24 cellular contexts compared by ENCODE assay signal in the genomic region with DNA sequence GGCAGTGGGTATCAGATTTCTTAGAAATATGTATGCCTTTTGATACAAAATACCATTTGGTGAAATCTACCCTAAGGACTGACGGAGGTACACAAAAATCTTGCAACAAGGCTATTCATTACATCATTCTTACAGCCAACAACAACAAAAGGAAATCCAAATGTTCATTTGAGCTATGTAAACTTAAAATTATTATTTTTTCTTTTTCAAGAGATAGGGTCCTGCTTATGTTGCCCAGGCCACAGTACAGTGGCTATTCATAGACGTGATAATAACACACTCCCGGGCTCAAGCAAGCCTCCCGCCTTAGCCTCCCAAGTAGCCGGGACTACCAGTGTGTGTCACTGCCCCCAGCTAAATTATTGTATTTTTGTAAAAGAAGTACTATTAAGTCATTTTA.
"Had no signal": no experiment of that assay in that cellular context is flagged by ENCODE, and none has a peak within 500 bp of the region (broad histone marks: within the 10 kb centered on the region; RNA-seq: fewer than 3 reads in every experiment).

No MANE protein-coding gene starts in this region.

- H3K4me3 ChIP-seq: breast epithelium, esophagus squamous epithelium, left ventricle myocardium inferior, mucosa of descending colon, right atrium auricular region, stomach, tibial nerve had no signal

- DNase-seq: activated CD4-positive, alpha-beta T cell treated with anti-CD3 and anti-CD28 coated beads for 4 hours; activated CD4-positive, alpha-beta T cell treated with anti-CD3 and anti-CD28 coated beads, Interleukin-2, amount 50 U/mL, for 4 hours; activated CD8-positive, alpha-beta memory T cell treated with anti-CD3 and anti-CD28 coated beads, Interleukin-2, amount 50 U/mL, for 48 hours; activated gamma-delta T cell; activated naive CD4-positive, alpha-beta T cell treated with anti-CD3 and anti-CD28 coated beads, Interleukin-2, amount 10 ng/mL, durations not matched to agents 7 days and 5 days; activated naive CD8-positive, alpha-beta T cell treated with anti-CD3 and anti-CD28 coated beads, Interleukin-2, amount 10 ng/mL, durations not matched to agents 7 days and 5 days; activated T-cell treated with anti-CD3 and anti-CD28 coated beads, Interleukin-2, amount 50 U/mL, for 24 hours; amniotic stem cell; endodermal cell; esophagus squamous epithelium; foreskin melanocyte; left ventricle myocardium inferior; mucosa of descending colon; stimulated activated CD4-positive, alpha-beta T cell treated with anti-CD3 and anti-CD28 coated beads, Interleukin-15, amount 100 ng/mL, for 24 hours; stimulated activated CD4-positive, alpha-beta T cell treated with anti-CD3 and anti-CD28 coated beads, Interleukin-2, amount 100 ng/mL, for 24 hours; stimulated activated naive B cell treated with anti-CD40 and anti-IgM and Interleukin-4, amounts not matched to agents 10 μg/mL and 1 μg/mL and 100 μg/mL, for 72 hours; stomach; SW 1271; T-helper 9 cell had no signal

- H3K9me3 ChIP-seq: breast epithelium, esophagus squamous epithelium, left ventricle myocardium inferior, mucosa of descending colon, right atrium auricular region, stomach, tibial nerve had no signal

- H3K27me3 ChIP-seq: breast epithelium, esophagus squamous epithelium, right atrium auricular region, stomach, tibial nerve had no signal

- H3K36me3 ChIP-seq: breast epithelium, esophagus squamous epithelium, left ventricle myocardium inferior, right atrium auricular region had no signal

- ATAC-seq: mucosa of descending colon; natural killer cell treated with Interleukin-12 subunit alpha and Interleukin-12 subunit beta and Interleukin-15 and Interleukin-18, amount 100 ng/mL, for 72 hours; stimulated activated naive B cell treated with anti-CD40 and anti-IgM and Interleukin-4, amounts not matched to agents 10 μg/mL and 1 μg/mL and 100 μg/mL, for 72 hours had no signal

- H3K27ac ChIP-seq: breast epithelium, esophagus squamous epithelium, left ventricle myocardium inferior, right atrium auricular region, stomach, tibial nerve, VCaP had no signal
